Comparison of ENCODE assay signal across 1 cellular context in the genomic region with DNA sequence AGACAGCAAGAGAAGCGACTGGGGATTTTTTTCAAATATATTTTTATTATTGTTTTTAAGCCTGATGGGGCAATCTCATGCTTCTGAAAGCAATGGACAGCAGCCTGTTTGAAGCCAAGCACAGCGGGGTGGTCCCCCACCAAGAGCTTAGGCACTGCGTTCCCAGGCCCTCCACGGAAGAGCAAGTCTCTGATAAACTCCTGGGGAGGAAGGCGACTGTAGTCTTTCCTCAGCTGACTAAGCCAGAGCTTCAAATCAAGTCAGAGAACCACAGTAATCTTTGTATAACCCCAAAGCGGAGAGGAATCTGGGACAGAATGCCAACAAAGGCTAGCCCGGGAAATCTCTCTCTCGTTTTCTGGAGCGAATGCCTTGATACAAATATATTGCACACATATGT.
TF ChIP-seq lines count a peak whose summit lies in the region.

No MANE protein-coding gene starts in this region.

TF ChIP-seq in SK-N-SH, 30 proteins besides CTCF, POLR2A, EP300 and RAD21 (continued from another document):
- TF ChIP-seq, protein P1, sequence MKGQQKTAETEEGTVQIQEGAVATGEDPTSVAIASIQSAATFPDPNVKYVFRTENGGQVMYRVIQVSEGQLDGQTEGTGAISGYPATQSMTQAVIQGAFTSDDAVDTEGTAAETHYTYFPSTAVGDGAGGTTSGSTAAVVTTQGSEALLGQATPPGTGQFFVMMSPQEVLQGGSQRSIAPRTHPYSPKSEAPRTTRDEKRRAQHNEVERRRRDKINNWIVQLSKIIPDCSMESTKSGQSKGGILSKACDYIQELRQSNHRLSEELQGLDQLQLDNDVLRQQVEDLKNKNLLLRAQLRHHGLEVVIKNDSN (IDR thresholded peaks at IDR 0.05; ENCODE audit: borderline replicate concordance, low read depth), result no peak
- TF ChIP-seq, protein P2, sequence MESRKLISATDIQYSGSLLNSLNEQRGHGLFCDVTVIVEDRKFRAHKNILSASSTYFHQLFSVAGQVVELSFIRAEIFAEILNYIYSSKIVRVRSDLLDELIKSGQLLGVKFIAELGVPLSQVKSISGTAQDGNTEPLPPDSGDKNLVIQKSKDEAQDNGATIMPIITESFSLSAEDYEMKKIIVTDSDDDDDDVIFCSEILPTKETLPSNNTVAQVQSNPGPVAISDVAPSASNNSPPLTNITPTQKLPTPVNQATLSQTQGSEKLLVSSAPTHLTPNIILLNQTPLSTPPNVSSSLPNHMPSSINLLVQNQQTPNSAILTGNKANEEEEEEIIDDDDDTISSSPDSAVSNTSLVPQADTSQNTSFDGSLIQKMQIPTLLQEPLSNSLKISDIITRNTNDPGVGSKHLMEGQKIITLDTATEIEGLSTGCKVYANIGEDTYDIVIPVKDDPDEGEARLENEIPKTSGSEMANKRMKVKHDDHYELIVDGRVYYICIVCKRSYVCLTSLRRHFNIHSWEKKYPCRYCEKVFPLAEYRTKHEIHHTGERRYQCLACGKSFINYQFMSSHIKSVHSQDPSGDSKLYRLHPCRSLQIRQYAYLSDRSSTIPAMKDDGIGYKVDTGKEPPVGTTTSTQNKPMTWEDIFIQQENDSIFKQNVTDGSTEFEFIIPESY (IDR thresholded peaks at IDR 0.05; ENCODE audit: borderline replicate concordance, low read depth), result no peak
- TF ChIP-seq RXRA (IDR thresholded peaks at IDR 0.05; ENCODE audit: borderline replicate concordance, low read depth), result no peak
- TF ChIP-seq, protein P3, sequence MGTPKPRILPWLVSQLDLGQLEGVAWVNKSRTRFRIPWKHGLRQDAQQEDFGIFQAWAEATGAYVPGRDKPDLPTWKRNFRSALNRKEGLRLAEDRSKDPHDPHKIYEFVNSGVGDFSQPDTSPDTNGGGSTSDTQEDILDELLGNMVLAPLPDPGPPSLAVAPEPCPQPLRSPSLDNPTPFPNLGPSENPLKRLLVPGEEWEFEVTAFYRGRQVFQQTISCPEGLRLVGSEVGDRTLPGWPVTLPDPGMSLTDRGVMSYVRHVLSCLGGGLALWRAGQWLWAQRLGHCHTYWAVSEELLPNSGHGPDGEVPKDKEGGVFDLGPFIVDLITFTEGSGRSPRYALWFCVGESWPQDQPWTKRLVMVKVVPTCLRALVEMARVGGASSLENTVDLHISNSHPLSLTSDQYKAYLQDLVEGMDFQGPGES (IDR thresholded peaks at IDR 0.05; ENCODE audit: low read depth, low read length), result no peak
- no peak for TF ChIP-seq RFX5 (IDR thresholded peaks at IDR 0.05; ENCODE audit: low read length)
- TF ChIP-seq GATA2 (CRISPR knock-in tag; IDR thresholded peaks at IDR 0.05), result no peak
- TF ChIP-seq, protein P4, sequence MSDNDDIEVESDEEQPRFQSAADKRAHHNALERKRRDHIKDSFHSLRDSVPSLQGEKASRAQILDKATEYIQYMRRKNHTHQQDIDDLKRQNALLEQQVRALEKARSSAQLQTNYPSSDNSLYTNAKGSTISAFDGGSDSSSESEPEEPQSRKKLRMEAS (IDR thresholded peaks at IDR 0.05; ENCODE audit: low read depth), result no peak
- TF ChIP-seq TAF1 (IDR thresholded peaks at IDR 0.05; ENCODE audit: borderline replicate concordance, low read depth, low read length), result no peak
- TF ChIP-seq, protein P5, sequence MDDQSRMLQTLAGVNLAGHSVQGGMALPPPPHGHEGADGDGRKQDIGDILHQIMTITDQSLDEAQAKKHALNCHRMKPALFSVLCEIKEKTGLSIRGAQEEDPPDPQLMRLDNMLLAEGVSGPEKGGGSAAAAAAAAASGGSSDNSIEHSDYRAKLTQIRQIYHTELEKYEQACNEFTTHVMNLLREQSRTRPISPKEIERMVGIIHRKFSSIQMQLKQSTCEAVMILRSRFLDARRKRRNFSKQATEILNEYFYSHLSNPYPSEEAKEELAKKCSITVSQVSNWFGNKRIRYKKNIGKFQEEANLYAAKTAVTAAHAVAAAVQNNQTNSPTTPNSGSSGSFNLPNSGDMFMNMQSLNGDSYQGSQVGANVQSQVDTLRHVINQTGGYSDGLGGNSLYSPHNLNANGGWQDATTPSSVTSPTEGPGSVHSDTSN (IDR thresholded peaks at IDR 0.05), result no peak
- no peak for TF ChIP-seq RCOR1 (IDR thresholded peaks at IDR 0.05; ENCODE audit: low read length)
